Comparison of ENCODE assay signal across 8 cellular contexts in the genomic region with DNA sequence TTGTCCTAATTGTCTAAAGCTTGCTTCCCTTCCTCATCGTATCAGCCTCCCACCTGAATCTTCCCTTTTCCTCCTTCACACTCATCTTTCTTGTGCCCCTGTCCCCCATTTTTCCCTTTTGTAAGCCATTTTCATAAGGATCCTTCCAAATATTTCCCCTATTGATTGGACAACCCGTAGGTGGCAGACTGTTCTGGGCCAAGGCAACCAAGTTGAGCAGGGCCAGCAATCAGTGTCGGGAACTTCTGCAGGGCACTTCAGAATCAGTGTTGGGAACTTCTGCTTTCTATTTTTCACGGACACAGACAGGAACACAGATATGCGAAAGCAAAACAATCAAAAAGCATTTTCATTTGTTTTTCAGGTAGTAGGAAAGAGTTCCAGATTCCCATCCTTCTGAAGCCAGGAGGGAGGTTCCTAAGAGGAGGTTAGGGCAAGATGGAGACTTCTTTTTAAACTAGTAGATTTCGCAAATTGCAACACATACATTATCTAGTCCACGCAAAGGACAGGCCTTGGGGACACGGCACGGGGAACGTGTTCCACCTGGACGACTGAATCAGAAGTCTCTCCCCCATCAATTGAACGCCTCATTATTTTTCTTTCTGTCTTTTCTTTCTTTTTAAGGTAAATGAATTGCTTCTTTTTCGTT. TPM values are rescaled to one million over a fixed set of nuclear protein-coding genes. Genes with fewer than 3 reads are reported as not detected.
A peak's percentile ranks its signal among the peaks of the same experiment; 100 is the strongest.
DNase-seq lines count a peak whose midpoint lies in the region; ATAC-seq, FAIRE-seq and TF ChIP-seq lines count a peak whose summit lies in the region.

No MANE protein-coding gene starts in this region.

- dilution Hi-C loops in keratinocyte (cut with MboI; ENCODE audit: extremely low pct_ligation_motif_present, low sequenced_read_pairs), result no loop called here

- H3K9me3 ChIP-seq in PC-3 (ENCODE audit: low read length) (no peaks in the 10 kb centered on the region), keratinocyte (ENCODE audit: control insufficient read depth, low read depth, low read length) (no peaks in the 10 kb centered on the region)

- peak overlapping the region; percentile 98 for H2AFZ ChIP-seq in PC-3 (ENCODE audit: low read length)
- peak overlapping the region; percentile 94 for H2AFZ ChIP-seq in keratinocyte (ENCODE audit: control insufficient read depth, low read length)

- H3K27ac Mint-ChIP-seq in stimulated activated effector memory CD8-positive, alpha-beta T cell treated with anti-CD3 and anti-CD28 coated beads, Interleukin-12 subunit alpha, Interleukin-12 subunit beta, amount 100 ng/mL, for 72 hours, result peak overlapping the region; percentile 68

- intact Hi-C loops in PC-3 (cut with micrococcal nuclease), result loop anchor here (1.0 kb wide), 3 partner anchors 82 to 361 kb away; a partner anchor contains a TSS

- peak; percentile 87 for TF ChIP-seq CTCF in PC-3 (conservative IDR thresholded peaks at IDR 0.05; ENCODE audit: low read depth, low read length)
- peak; percentile 47 to 68 (median 56) for TF ChIP-seq CTCF in keratinocyte (optimal IDR thresholded peaks at IDR 0.05 in 1 of 3, IDR thresholded peaks at IDR 0.05 in 1 of 3, conservative IDR thresholded peaks at IDR 0.05 in 1 of 3; ENCODE audit: extremely low read depth in 1 of 3, insufficient read depth in 2 of 3, low read length in 3 of 3)

- POLR2A ChIA-PET in PC-3 (lab: Charles Lee; ENCODE audit: unreplicated experiment), result interaction anchor here (0.6 kb wide), 1 partner anchor 11 kb away, joined by 3 read pairs; no protein-coding TSS in a partner anchor

- BruUV-seq in PC-3 (replicated peaks; lab: Mats Ljungman, UMichigan), result TSS peak; percentile 91

- H3K4me3 ChIP-seq in PC-3 (ENCODE audit: low read length), result peak overlapping the region; percentile 76
- H3K4me3 ChIP-seq in keratinocyte (ENCODE audit: control insufficient read depth in 2 of 3, extremely low read depth in 1 of 3, insufficient read depth in 2 of 3, low read depth in 1 of 3, low read length in 3 of 3), result peak overlapping the region; percentile 78 to 85 (median 83)

- H3K36me3 ChIP-seq in PC-3 (ENCODE audit: low read depth, low read length) (no peaks in the 10 kb centered on the region), keratinocyte (ENCODE audit: control insufficient read depth in 2 of 2, extremely low read depth in 1 of 2, insufficient read depth in 2 of 2, low read length in 2 of 2) (peaks cover 0 to 6% of the 10 kb centered on the region in 2 experiments)

- H3K4me1 Mint-ChIP-seq in stimulated activated effector memory CD8-positive, alpha-beta T cell treated with anti-CD3 and anti-CD28 coated beads, Interleukin-12 subunit alpha, Interleukin-12 subunit beta, amount 100 ng/mL, for 72 hours, result peaks cover 33% of the 10 kb centered on the region

- H3K4me1 ChIP-seq in PC-3 (ENCODE audit: insufficient read depth, low read length) (peaks cover 24% of the 10 kb centered on the region), keratinocyte (ENCODE audit: control insufficient read depth, extremely low read depth, insufficient read depth, low read length) (peaks cover 38% of the 10 kb centered on the region)

- no peaks in the 10 kb centered on the region for H3K9me3 Mint-ChIP-seq in stimulated activated effector memory CD8-positive, alpha-beta T cell treated with anti-CD3 and anti-CD28 coated beads, Interleukin-12 subunit alpha, Interleukin-12 subunit beta, amount 100 ng/mL, for 72 hours

- peaks cover 24% of the 10 kb centered on the region for H4K20me1 ChIP-seq in PC-3 (ENCODE audit: low read length)
- H4K20me1 ChIP-seq in keratinocyte (ENCODE audit: control insufficient read depth, extremely low read depth, insufficient read depth, low read length), result peaks cover 11% of the 10 kb centered on the region

- H3K4me2 ChIP-seq in PC-3 (ENCODE audit: low read length) (peak overlapping the region; percentile 87), keratinocyte (ENCODE audit: control insufficient read depth, extremely low read depth, insufficient read depth, low read depth, low read length) (peak overlapping the region; percentile 99)

- peak in 12 of 14 donors; percentile 19 to 52 (median 33) for DNase-seq in C1 segment of cervical spinal cord (lab: John Stamatoyannopoulos, UW)
- peak; percentile 68 for DNase-seq in PC-3
- DNase-seq in caudate nucleus (lab: John Stamatoyannopoulos, UW), result peak in 41 of 61 donors; percentile 4 to 65 (median 27)
- no peak for DNase-seq in keratinocyte (ENCODE audit: low read depth, low spot score)
- DNase-seq in stimulated activated effector memory CD8-positive, alpha-beta T cell treated with anti-CD3 and anti-CD28 coated beads, Interleukin-12 subunit alpha, Interleukin-12 subunit beta, amount 100 ng/mL, for 72 hours (ENCODE audit: low spot score in 2 of 2), result no peak
- DNase-seq in NCI-H1105 (lab: John Stamatoyannopoulos, UW), result no peak
- no peak for DNase-seq in NK-92 treated with Interleukin-12 subunit alpha and Interleukin-12 subunit beta, amount 100 ng/mL, for 24 hours (lab: John Stamatoyannopoulos, UW)

- peak overlapping the region; percentile 83 for H3K4me3 Mint-ChIP-seq in stimulated activated effector memory CD8-positive, alpha-beta T cell treated with anti-CD3 and anti-CD28 coated beads, Interleukin-12 subunit alpha, Interleukin-12 subunit beta, amount 100 ng/mL, for 72 hours

- peaks cover 4% of the 10 kb centered on the region for H3K36me3 Mint-ChIP-seq in stimulated activated effector memory CD8-positive, alpha-beta T cell treated with anti-CD3 and anti-CD28 coated beads, Interleukin-12 subunit alpha, Interleukin-12 subunit beta, amount 100 ng/mL, for 72 hours

- ATAC-seq in GM19455 (IDR thresholded peaks at IDR 0.05; ENCODE audit: unreplicated experiment) (peak; percentile 2), PC-3 (peak; percentile 41)
- ATAC-seq in stimulated activated effector memory CD8-positive, alpha-beta T cell treated with anti-CD3 and anti-CD28 coated beads, Interleukin-12 subunit alpha, Interleukin-12 subunit beta, amount 100 ng/mL, for 72 hours, result no peak

- H3K27me3 ChIP-seq in PC-3 (ENCODE audit: low read length) (no peaks in the 10 kb centered on the region), keratinocyte (ENCODE audit: control insufficient read depth, extremely low read depth, insufficient read depth, low read length) (no peaks in the 10 kb centered on the region)

- H3K9me1 ChIP-seq in keratinocyte (ENCODE audit: control insufficient read depth, extremely low read depth, insufficient read depth, low read length), result peaks cover 4% of the 10 kb centered on the region

- H3K9ac ChIP-seq in PC-3 (ENCODE audit: low read length), result peak overlapping the region; percentile 83
- peak overlapping the region; percentile 85 for H3K9ac ChIP-seq in keratinocyte (ENCODE audit: control insufficient read depth, extremely low read depth, insufficient read depth, low read length)

- peaks cover 39% of the 10 kb centered on the region for H3K79me2 ChIP-seq in PC-3 (ENCODE audit: low read length)
- peaks cover 40% of the 10 kb centered on the region for H3K79me2 ChIP-seq in keratinocyte (ENCODE audit: control insufficient read depth, insufficient read depth, low read length)

- H3K27ac ChIP-seq in PC-3 (ENCODE audit: low read length) (peak overlapping the region; percentile 17; the same call in 1 of the 2 replicates), caudate nucleus (ENCODE audit: low read depth, low read length) (peak overlapping the region; percentile 69), keratinocyte (ENCODE audit: control insufficient read depth, insufficient read depth, low read length) (peak overlapping the region; percentile 48)

- no peaks in the 10 kb centered on the region for H3K9me2 ChIP-seq in PC-3 (replicated peaks; ENCODE audit: low read length)

- peak; percentile 59 for FAIRE-seq in keratinocyte (lab: Jason Lieb, UNC)

- H3F3A ChIP-seq in PC-3 (ENCODE audit: low read length, unreplicated experiment), result no peaks in the 10 kb centered on the region

- CTCF ChIA-PET in PC-3 (lab: Charles Lee), result no interaction called here

RNA-seq across cellular contexts. Expression of a gene that starts 0.7 kb away (rescaled TPM):
- 86.5 and 95.1 TPM in 2 replicates for total RNA-seq in PC-3 (2014; rRNA removed)
- 107 to 195 TPM (median 120 TPM) in 3 replicates for polyA plus RNA-seq in keratinocyte
- 38.3 TPM for polyA plus RNA-seq in keratinocyte (2011; ENCODE audit: low read depth)
- 54.9 and 118 TPM in 2 replicates for polyA plus RNA-seq in keratinocyte (2011; cell fraction: cytosol; rRNA removed)
- 181 and 205 TPM in 2 replicates for polyA plus RNA-seq in keratinocyte (2011; cell fraction: nucleus; rRNA removed)
- 58.0 and 113 TPM in 2 replicates for polyA plus RNA-seq in keratinocyte (2012; ENCODE audit: low replicate concordance)
- polyA minus RNA-seq in keratinocyte, result 63.2 to 126 TPM (median 72.7 TPM) in 3 replicates
- 83.1 TPM for polyA minus RNA-seq in keratinocyte (2011; cell fraction: cytosol; rRNA and poly(A)+ RNA removed)
- 84.3 and 219 TPM in 2 replicates for polyA minus RNA-seq in keratinocyte (2011; cell fraction: nucleus; rRNA and poly(A)+ RNA removed)

Comparison
In these comparisons a context has a peak if more than half of its experiments do, and no peak if none do; other contexts are left out.
1. DNase-seq: peak in C1 segment of cervical spinal cord (12 of 14), PC-3 (single experiment) and caudate nucleus (41 of 61); none in keratinocyte (single experiment), stimulated activated effector memory CD8-positive, alpha-beta T cell treated with anti-CD3 and anti-CD28 coated beads, Interleukin-12 subunit alpha, Interleukin-12 subunit beta, amount 100 ng/mL, for 72 hours (0 of 2), NCI-H1105 (single experiment) and NK-92 treated with Interleukin-12 subunit alpha and Interleukin-12 subunit beta, amount 100 ng/mL, for 24 hours (single experiment).
2. H3K27ac ChIP-seq: peak in every context shown above with its lines; median percentile 69 in caudate nucleus; 48 in keratinocyte; 17 in PC-3.